1 cellular context compared by ENCODE assay signal in the genomic region with DNA sequence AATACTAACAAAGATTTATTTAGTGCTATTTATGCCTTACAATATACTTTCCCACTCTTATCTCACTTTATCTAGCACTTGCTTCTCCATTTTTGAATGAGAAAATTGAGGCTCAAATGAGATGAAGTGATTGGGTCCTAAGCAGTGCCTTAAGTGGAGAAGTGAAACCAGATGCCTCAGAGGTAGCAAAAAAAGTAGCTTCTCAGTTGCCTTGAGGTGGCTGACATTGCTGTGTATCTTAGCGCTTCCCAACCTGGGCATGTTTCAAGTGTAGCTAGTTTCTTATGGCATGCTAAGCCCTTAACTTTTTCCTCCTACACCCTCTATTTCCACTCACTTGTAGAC.
TF ChIP-seq lines count a peak whose summit lies in the region.

No MANE protein-coding gene starts in this region.

TF ChIP-seq in GM12878, 131 proteins besides CTCF, POLR2A, EP300 and RAD21 (continued from another document):
- TF ChIP-seq, protein P1, sequence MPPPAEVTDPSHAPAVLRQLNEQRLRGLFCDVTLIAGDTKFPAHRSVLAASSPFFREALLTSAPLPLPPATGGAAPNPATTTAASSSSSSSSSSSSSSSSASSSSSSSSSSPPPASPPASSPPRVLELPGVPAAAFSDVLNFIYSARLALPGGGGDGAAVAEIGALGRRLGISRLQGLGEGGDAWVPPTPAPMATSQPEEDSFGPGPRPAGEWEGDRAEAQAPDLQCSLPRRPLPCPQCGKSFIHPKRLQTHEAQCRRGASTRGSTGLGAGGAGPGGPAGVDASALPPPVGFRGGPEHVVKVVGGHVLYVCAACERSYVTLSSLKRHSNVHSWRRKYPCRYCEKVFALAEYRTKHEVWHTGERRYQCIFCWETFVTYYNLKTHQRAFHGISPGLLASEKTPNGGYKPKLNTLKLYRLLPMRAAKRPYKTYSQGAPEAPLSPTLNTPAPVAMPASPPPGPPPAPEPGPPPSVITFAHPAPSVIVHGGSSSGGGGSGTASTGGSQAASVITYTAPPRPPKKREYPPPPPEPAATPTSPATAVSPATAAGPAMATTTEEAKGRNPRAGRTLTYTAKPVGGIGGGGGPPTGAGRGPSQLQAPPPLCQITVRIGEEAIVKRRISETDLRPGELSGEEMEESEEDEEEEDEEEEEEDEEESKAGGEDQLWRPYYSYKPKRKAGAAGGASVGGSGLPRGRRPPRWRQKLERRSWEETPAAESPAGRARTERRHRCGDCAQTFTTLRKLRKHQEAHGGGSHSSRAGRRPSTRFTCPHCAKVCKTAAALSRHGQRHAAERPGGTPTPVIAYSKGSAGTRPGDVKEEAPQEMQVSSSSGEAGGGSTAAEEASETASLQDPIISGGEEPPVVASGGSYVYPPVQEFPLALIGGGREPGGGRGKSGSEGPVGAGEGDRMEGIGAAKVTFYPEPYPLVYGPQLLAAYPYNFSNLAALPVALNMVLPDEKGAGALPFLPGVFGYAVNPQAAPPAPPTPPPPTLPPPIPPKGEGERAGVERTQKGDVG (CRISPR knock-in tag; IDR thresholded peaks at IDR 0.05), result no peak
- TF ChIP-seq ZBTB40 (IDR thresholded peaks at IDR 0.05; ENCODE audit: borderline replicate concordance) (no peak), PBX3 (IDR thresholded peaks at IDR 0.05; ENCODE audit: insufficient replicate concordance, low read depth, low read length) (no peak), TCF7 (IDR thresholded peaks at IDR 0.05; ENCODE audit: borderline replicate concordance) (no peak), FOXM1 (IDR thresholded peaks at IDR 0.05; ENCODE audit: low read depth, low read length) (no peak), NR2F1 (conservative IDR thresholded peaks at IDR 0.05) (no peak), TBL1XR1 (IDR thresholded peaks at IDR 0.05; ENCODE audit: low read depth, low read length) (no peak), IRF5 (IDR thresholded peaks at IDR 0.05; ENCODE audit: borderline replicate concordance) (no peak), TCF3 (IDR thresholded peaks at IDR 0.05; ENCODE audit: borderline replicate concordance, insufficient read depth, low read depth, low read length) (no peak), IKZF1 (conservative IDR thresholded peaks at IDR 0.05) (no peak), BRCA1 (IDR thresholded peaks at IDR 0.05; ENCODE audit: low read depth, low read length) (no peak), KAT2A (conservative IDR thresholded peaks at IDR 0.05; ENCODE audit: control insufficient read depth, low read depth, low read length) (no peak), CBFB (IDR thresholded peaks at IDR 0.05; ENCODE audit: low read depth) (no peak), GATAD2B (conservative IDR thresholded peaks at IDR 0.05; ENCODE audit: low read depth) (no peak), RCOR1 (conservative IDR thresholded peaks at IDR 0.05; ENCODE audit: low read depth, low read length) (no peak), SMAD1 (IDR thresholded peaks at IDR 0.05; ENCODE audit: low read depth, partially characterized antibody) (no peak), ESRRA (IDR thresholded peaks at IDR 0.05; ENCODE audit: low read length) (no peak), POU2F2 (IDR thresholded peaks at IDR 0.05; ENCODE audit: borderline replicate concordance, low read depth, low read length) (no peak), EGR1 (IDR thresholded peaks at IDR 0.05; ENCODE audit: borderline replicate concordance in 1 of 2, low read depth in 2 of 2, low read length in 2 of 2) (no peak), BCL11A (IDR thresholded peaks at IDR 0.05; ENCODE audit: low read depth, low read length) (no peak), CHD4 (IDR thresholded peaks at IDR 0.05) (no peak), ETV6 (conservative IDR thresholded peaks at IDR 0.05 in 1 of 2, IDR thresholded peaks at IDR 0.05 in 1 of 2; ENCODE audit: borderline replicate concordance in 1 of 2, low read depth in 1 of 2) (no peak), MXI1 (IDR thresholded peaks at IDR 0.05; ENCODE audit: low read depth, low read length) (no peak), SPI1 (IDR thresholded peaks at IDR 0.05; ENCODE audit: borderline replicate concordance, insufficient read depth, low read depth, low read length) (peak; percentile 89), NBN (IDR thresholded peaks at IDR 0.05) (0 out of 2 replicates have a peak, but pooled peaks have one; percentile 17), BHLHE40 (IDR thresholded peaks at IDR 0.05; ENCODE audit: borderline replicate concordance in 1 of 2, low read depth in 2 of 2, low read length in 1 of 2) (no peak), SP1 (IDR thresholded peaks at IDR 0.05; ENCODE audit: low read depth, low read length) (no peak), MTA2 (IDR thresholded peaks at IDR 0.05; ENCODE audit: low read depth) (peak; percentile 28; the same call in 1 of the 2 replicates), PAX5 (IDR thresholded peaks at IDR 0.05; ENCODE audit: borderline replicate concordance, low read depth, low read length) (no peak), DPF2 (IDR thresholded peaks at IDR 0.05) (peak; percentile 33; the same call in 1 of the 2 replicates), ZNF592 (IDR thresholded peaks at IDR 0.05) (peak; percentile 31; the same call in 1 of the 2 replicates), GABPA (IDR thresholded peaks at IDR 0.05; ENCODE audit: low read depth) (no peak), HDAC6 (IDR thresholded peaks at IDR 0.05; ENCODE audit: unreplicated experiment) (no peak)
- TF ChIP-seq, protein P2, sequence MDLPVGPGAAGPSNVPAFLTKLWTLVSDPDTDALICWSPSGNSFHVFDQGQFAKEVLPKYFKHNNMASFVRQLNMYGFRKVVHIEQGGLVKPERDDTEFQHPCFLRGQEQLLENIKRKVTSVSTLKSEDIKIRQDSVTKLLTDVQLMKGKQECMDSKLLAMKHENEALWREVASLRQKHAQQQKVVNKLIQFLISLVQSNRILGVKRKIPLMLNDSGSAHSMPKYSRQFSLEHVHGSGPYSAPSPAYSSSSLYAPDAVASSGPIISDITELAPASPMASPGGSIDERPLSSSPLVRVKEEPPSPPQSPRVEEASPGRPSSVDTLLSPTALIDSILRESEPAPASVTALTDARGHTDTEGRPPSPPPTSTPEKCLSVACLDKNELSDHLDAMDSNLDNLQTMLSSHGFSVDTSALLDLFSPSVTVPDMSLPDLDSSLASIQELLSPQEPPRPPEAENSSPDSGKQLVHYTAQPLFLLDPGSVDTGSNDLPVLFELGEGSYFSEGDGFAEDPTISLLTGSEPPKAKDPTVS (IDR thresholded peaks at IDR 0.05; ENCODE audit: low read depth, low read length), result no peak
- TF ChIP-seq, protein P3, sequence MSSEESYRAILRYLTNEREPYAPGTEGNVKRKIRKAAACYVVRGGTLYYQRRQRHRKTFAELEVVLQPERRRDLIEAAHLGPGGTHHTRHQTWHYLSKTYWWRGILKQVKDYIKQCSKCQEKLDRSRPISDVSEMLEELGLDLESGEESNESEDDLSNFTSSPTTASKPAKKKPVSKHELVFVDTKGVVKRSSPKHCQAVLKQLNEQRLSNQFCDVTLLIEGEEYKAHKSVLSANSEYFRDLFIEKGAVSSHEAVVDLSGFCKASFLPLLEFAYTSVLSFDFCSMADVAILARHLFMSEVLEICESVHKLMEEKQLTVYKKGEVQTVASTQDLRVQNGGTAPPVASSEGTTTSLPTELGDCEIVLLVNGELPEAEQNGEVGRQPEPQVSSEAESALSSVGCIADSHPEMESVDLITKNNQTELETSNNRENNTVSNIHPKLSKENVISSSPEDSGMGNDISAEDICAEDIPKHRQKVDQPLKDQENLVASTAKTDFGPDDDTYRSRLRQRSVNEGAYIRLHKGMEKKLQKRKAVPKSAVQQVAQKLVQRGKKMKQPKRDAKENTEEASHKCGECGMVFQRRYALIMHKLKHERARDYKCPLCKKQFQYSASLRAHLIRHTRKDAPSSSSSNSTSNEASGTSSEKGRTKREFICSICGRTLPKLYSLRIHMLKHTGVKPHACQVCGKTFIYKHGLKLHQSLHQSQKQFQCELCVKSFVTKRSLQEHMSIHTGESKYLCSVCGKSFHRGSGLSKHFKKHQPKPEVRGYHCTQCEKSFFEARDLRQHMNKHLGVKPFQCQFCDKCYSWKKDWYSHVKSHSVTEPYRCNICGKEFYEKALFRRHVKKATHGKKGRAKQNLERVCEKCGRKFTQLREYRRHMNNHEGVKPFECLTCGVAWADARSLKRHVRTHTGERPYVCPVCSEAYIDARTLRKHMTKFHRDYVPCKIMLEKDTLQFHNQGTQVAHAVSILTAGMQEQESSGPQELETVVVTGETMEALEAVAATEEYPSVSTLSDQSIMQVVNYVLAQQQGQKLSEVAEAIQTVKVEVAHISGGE (CRISPR knock-in tag; IDR thresholded peaks at IDR 0.05), result no peak
- TF ChIP-seq, protein P4, sequence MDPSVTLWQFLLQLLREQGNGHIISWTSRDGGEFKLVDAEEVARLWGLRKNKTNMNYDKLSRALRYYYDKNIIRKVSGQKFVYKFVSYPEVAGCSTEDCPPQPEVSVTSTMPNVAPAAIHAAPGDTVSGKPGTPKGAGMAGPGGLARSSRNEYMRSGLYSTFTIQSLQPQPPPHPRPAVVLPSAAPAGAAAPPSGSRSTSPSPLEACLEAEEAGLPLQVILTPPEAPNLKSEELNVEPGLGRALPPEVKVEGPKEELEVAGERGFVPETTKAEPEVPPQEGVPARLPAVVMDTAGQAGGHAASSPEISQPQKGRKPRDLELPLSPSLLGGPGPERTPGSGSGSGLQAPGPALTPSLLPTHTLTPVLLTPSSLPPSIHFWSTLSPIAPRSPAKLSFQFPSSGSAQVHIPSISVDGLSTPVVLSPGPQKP (IDR thresholded peaks at IDR 0.05; ENCODE audit: low read depth, low read length), result no peak
